2 cellular contexts compared by ENCODE assay signal in genomic region chr2:26284132-26284531, GRCh38.
TF ChIP-seq lines count a peak whose summit lies in the region.

No MANE protein-coding gene starts in this region.

TF ChIP-seq in HCT116, 20 proteins besides CTCF, POLR2A, EP300 and RAD21:
- TF ChIP-seq, protein P1, sequence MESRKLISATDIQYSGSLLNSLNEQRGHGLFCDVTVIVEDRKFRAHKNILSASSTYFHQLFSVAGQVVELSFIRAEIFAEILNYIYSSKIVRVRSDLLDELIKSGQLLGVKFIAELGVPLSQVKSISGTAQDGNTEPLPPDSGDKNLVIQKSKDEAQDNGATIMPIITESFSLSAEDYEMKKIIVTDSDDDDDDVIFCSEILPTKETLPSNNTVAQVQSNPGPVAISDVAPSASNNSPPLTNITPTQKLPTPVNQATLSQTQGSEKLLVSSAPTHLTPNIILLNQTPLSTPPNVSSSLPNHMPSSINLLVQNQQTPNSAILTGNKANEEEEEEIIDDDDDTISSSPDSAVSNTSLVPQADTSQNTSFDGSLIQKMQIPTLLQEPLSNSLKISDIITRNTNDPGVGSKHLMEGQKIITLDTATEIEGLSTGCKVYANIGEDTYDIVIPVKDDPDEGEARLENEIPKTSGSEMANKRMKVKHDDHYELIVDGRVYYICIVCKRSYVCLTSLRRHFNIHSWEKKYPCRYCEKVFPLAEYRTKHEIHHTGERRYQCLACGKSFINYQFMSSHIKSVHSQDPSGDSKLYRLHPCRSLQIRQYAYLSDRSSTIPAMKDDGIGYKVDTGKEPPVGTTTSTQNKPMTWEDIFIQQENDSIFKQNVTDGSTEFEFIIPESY (IDR thresholded peaks at IDR 0.05; ENCODE audit: extremely low read depth, insufficient replicate concordance, low read length), result no peak
- no peak for TF ChIP-seq EGR1 (IDR thresholded peaks at IDR 0.05; ENCODE audit: low read depth)
- no peak for TF ChIP-seq FOSL1 (IDR thresholded peaks at IDR 0.05; ENCODE audit: low read depth)
- TF ChIP-seq EZH2phosphoT487 (IDR thresholded peaks at IDR 0.05; ENCODE audit: borderline replicate concordance), result no peak
- no peak for TF ChIP-seq REST (IDR thresholded peaks at IDR 0.05; ENCODE audit: low read depth)
- no peak for TF ChIP-seq SRF (IDR thresholded peaks at IDR 0.05; ENCODE audit: low read depth)
- TF ChIP-seq CBX3 (IDR thresholded peaks at IDR 0.05; ENCODE audit: low read depth), result no peak
- TF ChIP-seq JUND (IDR thresholded peaks at IDR 0.05), result no peak
- no peak for TF ChIP-seq EZH2 (IDR thresholded peaks at IDR 0.05)
- TF ChIP-seq CEBPB (IDR thresholded peaks at IDR 0.05; ENCODE audit: low read depth), result no peak
- no peak for TF ChIP-seq ZNF274 (IDR thresholded peaks at IDR 0.05; ENCODE audit: low read depth, low read length)
- TF ChIP-seq YY1 (IDR thresholded peaks at IDR 0.05; ENCODE audit: extremely low read depth, insufficient replicate concordance, low read depth, low read length), result no peak
- no peak for TF ChIP-seq SP1 (IDR thresholded peaks at IDR 0.05; ENCODE audit: low read depth)
- no peak for TF ChIP-seq ELF1 (IDR thresholded peaks at IDR 0.05; ENCODE audit: borderline replicate concordance, low read depth)
- no peak for TF ChIP-seq TCF7L2 (IDR thresholded peaks at IDR 0.05; ENCODE audit: borderline replicate concordance, extremely low read depth, insufficient read depth, insufficient read length)
- TF ChIP-seq ATF3 (IDR thresholded peaks at IDR 0.05), result no peak
- TF ChIP-seq, protein P2, sequence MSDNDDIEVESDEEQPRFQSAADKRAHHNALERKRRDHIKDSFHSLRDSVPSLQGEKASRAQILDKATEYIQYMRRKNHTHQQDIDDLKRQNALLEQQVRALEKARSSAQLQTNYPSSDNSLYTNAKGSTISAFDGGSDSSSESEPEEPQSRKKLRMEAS (IDR thresholded peaks at IDR 0.05), result no peak

TF ChIP-seq in SK-N-SH, 30 proteins besides CTCF, POLR2A, EP300 and RAD21:
- TF ChIP-seq, protein P1 (IDR thresholded peaks at IDR 0.05; ENCODE audit: borderline replicate concordance, low read depth), result no peak
- TF ChIP-seq NRF1 (IDR thresholded peaks at IDR 0.05; ENCODE audit: low read depth, low read length) (no peak), FOSL2 (IDR thresholded peaks at IDR 0.05; ENCODE audit: borderline replicate concordance, low read depth) (peak; percentile 53)
